19 cellular contexts compared by ENCODE assay signal in genomic region chr10:108849688-108850087, GRCh38.
DNase-seq lines count a peak whose midpoint lies in the region; ATAC-seq and TF ChIP-seq lines count a peak whose summit lies in the region.
"Had no signal": no experiment of that assay in that cellular context is flagged by ENCODE, and none has a peak within 500 bp of the region (broad histone marks: within the 10 kb centered on the region; RNA-seq: fewer than 3 reads in every experiment).

No MANE protein-coding gene starts in this region.

- H3K27ac ChIP-seq in MM.1S (ENCODE audit: low read length) (peak overlapping the region; percentile 16; the same call in 1 of the 2 replicates), hepatocyte (no peak overlapping the region)
- H3K27ac ChIP-seq: SJCRH30, vagina had no signal

- WGBS in hepatocyte (ENCODE audit: low lambda C conversion rate, missing lambda C conversion rate), result 76% methylated on average over 2 of the region's 2 CpGs

- ATAC-seq in GM18511 (IDR thresholded peaks at IDR 0.05; ENCODE audit: unreplicated experiment) (peak; percentile 38), GM21526 (IDR thresholded peaks at IDR 0.05; ENCODE audit: low FRiP score, unreplicated experiment) (peak; percentile 39), HG03095 (IDR thresholded peaks at IDR 0.05; ENCODE audit: unreplicated experiment) (peak; percentile 27)
- ATAC-seq in activated CD4-positive, CD25-positive, alpha-beta regulatory T cell treated with anti-CD3 and anti-CD28 coated beads, Interleukin-2, amount 50 U/mL, for 24 hours, result no peak
- ATAC-seq: esophagus mucosa had no signal

- TF ChIP-seq CTCF in MM.1S (IDR thresholded peaks at IDR 0.05; ENCODE audit: low read length) (no peak), hepatocyte (IDR thresholded peaks at IDR 0.05; ENCODE audit: poor library complexity) (no peak)

- H3K36me3 ChIP-seq in MM.1S (replicated peaks; ENCODE audit: insufficient read depth, low read length), result no peaks in the 10 kb centered on the region
- H3K36me3 ChIP-seq in hepatocyte (replicated peaks; ENCODE audit: insufficient read depth, low read depth), result no peaks in the 10 kb centered on the region
- H3K36me3 ChIP-seq: SJCRH30, vagina had no signal

- DNase-seq in MM.1S, result peak; percentile 56
- DNase-seq in GDM1 (lab: John Stamatoyannopoulos, UW), result no peak
- DNase-seq in activated naive CD4-positive, alpha-beta T cell treated with anti-CD3 and anti-CD28 coated beads, Interleukin-2, amount 50 U/mL, for 16 hours, result no peak
- no peak for DNase-seq in hepatocyte (ENCODE audit: low spot score)
- DNase-seq: activated CD4-positive, alpha-beta T cell treated with anti-CD3 and anti-CD28 coated beads, Interleukin-2, amount 10 ng/mL, durations not matched to agents 7 days and 5 days; activated naive CD8-positive, alpha-beta T cell treated with anti-CD3 and anti-CD28 coated beads for 36 hours; activated T-cell treated with anti-CD3 and anti-CD28 coated beads, Interleukin-2, amount 50 U/mL, for 1 hour; COR-L47; glutamatergic neuron; NCI-H1417; NCI-H226; SJCRH30; T1000 had no signal

- no peak overlapping the region for H3K4me3 ChIP-seq in MM.1S (ENCODE audit: low read length)
- no peak overlapping the region for H3K4me3 ChIP-seq in hepatocyte
- H3K4me3 ChIP-seq: SJCRH30, vagina had no signal

- peaks cover 12% of the 10 kb centered on the region; the same call in 1 of the 2 replicates for H3F3A ChIP-seq in MM.1S (ENCODE audit: insufficient read depth, low read length)

- H4K20me1 ChIP-seq in MM.1S (ENCODE audit: insufficient read depth, low read length), result no peaks in the 10 kb centered on the region
- no peaks in the 10 kb centered on the region for H4K20me1 ChIP-seq in hepatocyte (ENCODE audit: insufficient read depth, poor library complexity, severe bottlenecking)

- H3K4me2 ChIP-seq in MM.1S (ENCODE audit: low read depth, low read length), result peak overlapping the region; percentile 30; the same call in 1 of the 2 replicates
- H3K4me2 ChIP-seq in hepatocyte, result no peak overlapping the region

- H3K4me1 ChIP-seq in MM.1S (ENCODE audit: low read length) (peaks cover 28% of the 10 kb centered on the region), hepatocyte (ENCODE audit: insufficient read depth) (no peaks in the 10 kb centered on the region)
- H3K4me1 ChIP-seq: SJCRH30, vagina had no signal

- no peaks in the 10 kb centered on the region for H3K9me2 ChIP-seq in MM.1S (replicated peaks; ENCODE audit: insufficient read depth, low read length)
- no peaks in the 10 kb centered on the region for H3K9me2 ChIP-seq in hepatocyte (replicated peaks; ENCODE audit: insufficient read depth)

- H3K9me3 ChIP-seq in MM.1S (replicated peaks; ENCODE audit: insufficient read depth, low read length), result no peaks in the 10 kb centered on the region
- H3K9me3 ChIP-seq in hepatocyte (ENCODE audit: low read depth), result no peaks in the 10 kb centered on the region
- H3K9me3 ChIP-seq: SJCRH30, vagina had no signal

- H3K79me2 ChIP-seq in MM.1S (ENCODE audit: low read length), result no peaks in the 10 kb centered on the region
- H3K79me2 ChIP-seq in hepatocyte, result no peaks in the 10 kb centered on the region

- no peak overlapping the region for H2AFZ ChIP-seq in MM.1S (ENCODE audit: low read length)
- no peak overlapping the region for H2AFZ ChIP-seq in hepatocyte

- no peak overlapping the region for H3K9ac ChIP-seq in MM.1S (ENCODE audit: low read length)

- H3K27me3 ChIP-seq in MM.1S (replicated peaks; ENCODE audit: insufficient read depth, low read length) (no peaks in the 10 kb centered on the region), hepatocyte (no peaks in the 10 kb centered on the region)
- H3K27me3 ChIP-seq: SJCRH30, vagina had no signal

Comparison
In these comparisons a context has a peak if more than half of its experiments do, and no peak if none do; other contexts are left out.
1. ATAC-seq: peak in GM18511 (single experiment), GM21526 (single experiment) and HG03095 (single experiment); none in activated CD4-positive, CD25-positive, alpha-beta regulatory T cell treated with anti-CD3 and anti-CD28 coated beads, Interleukin-2, amount 50 U/mL, for 24 hours (0 of 2).